Comparison of ENCODE assay signal across 8 cellular contexts in the genomic region with DNA sequence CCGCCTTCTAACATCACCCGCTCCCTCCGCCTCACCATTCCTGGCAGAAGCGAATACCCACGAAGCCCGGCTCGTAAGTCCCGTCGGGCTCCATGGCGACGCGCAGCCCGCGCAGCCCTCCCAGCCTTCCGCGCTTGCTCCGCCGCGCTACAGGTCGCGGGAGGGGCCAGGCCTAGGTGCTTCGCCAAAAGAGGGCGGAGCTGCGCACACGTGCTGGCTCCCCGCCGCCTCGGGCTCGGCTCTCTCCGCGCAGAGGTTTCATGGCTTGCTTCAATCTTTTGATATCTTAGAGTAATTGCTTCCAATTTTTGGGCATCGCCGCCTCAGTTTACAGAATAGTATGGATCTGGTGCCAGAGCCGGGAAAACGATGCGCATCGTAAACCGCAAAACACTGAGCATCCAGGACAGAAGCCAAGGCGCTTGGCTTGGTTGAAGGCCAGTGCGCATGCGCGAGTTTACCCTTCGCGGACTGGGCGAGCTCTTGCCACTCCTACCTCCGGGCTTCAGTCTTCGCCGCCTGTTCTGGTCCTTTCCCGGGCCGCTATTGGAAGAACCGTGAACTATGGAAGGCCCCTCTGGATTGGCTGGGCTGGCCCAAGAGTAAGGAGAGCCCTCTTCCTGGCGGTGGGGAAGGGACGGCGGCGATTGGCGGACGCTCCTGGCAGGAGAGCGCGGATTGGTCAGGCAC.
A peak's percentile ranks its signal among the peaks of the same experiment; 100 is the strongest.
DNase-seq lines count a peak whose midpoint lies in the region; ATAC-seq lines count a peak whose summit lies in the region.

Gene POLR2I (minus strand): TSS at position 113 of the 690 bp plus-strand sequence. CDS start 19 bp downstream, at position 94.

- H3K36me3 ChIP-seq in BLaER1 treated with 17β-estradiol and CSF1 and Interleukin-3, amounts not matched to agents 10 nM and 100 nM: peaks cover 48 to 73% (median 69%) of the 10 kb centered on the region in 11 experiments

- peak within 1 kb of the TSS; percentile 65 to 86 (median 79) for H3K27ac ChIP-seq in BLaER1 treated with 17β-estradiol and CSF1 and Interleukin-3, amounts not matched to agents 10 nM and 100 nM

- no peaks in the 10 kb centered on the region for H3K27me3 ChIP-seq in BLaER1 treated with 17β-estradiol and CSF1 and Interleukin-3, amounts not matched to agents 10 nM and 100 nM

- peak within 1 kb of the TSS; percentile 89 to 100 (median 98) for H3K4me2 ChIP-seq in BLaER1 treated with 17β-estradiol and CSF1 and Interleukin-3, amounts not matched to agents 10 nM and 100 nM

- no peaks in the 10 kb centered on the region for H3K9me3 ChIP-seq in BLaER1 treated with 17β-estradiol and CSF1 and Interleukin-3, amounts not matched to agents 10 nM and 100 nM (replicated peaks in 1 of 11)

- peak within 1 kb of the TSS; percentile 82 to 92 (median 87) for H3K9ac ChIP-seq in BLaER1 treated with 17β-estradiol and CSF1 and Interleukin-3, amounts not matched to agents 10 nM and 100 nM

- peak within 1 kb of the TSS; percentile 81 to 95 (median 86) for H3K4me3 ChIP-seq in BLaER1 treated with 17β-estradiol and CSF1 and Interleukin-3, amounts not matched to agents 10 nM and 100 nM

- H3K4me1 ChIP-seq in BLaER1 treated with 17β-estradiol and CSF1 and Interleukin-3, amounts not matched to agents 10 nM and 100 nM: peaks cover 37 to 54% (median 44%) of the 10 kb centered on the region in 10 experiments

- ATAC-seq in GM19351 (IDR thresholded peaks at IDR 0.05; ENCODE audit: unreplicated experiment) (peak; percentile 85), HG03521 (IDR thresholded peaks at IDR 0.05; ENCODE audit: unreplicated experiment) (peak; percentile 81)

- H4K20me1 ChIP-seq in BLaER1 treated with 17β-estradiol and CSF1 and Interleukin-3, amounts not matched to agents 10 nM and 100 nM: peaks cover 0 to 62% (median 27%) of the 10 kb centered on the region in 11 experiments; a peak in 15 of 22 replicates

- peak; percentile 100 for DNase-seq in NCI-H748 (lab: John Stamatoyannopoulos, UW; ENCODE audit: unreplicated experiment)
- peak; percentile 97 for DNase-seq in activated CD4-positive, alpha-beta T cell treated with anti-CD3 and anti-CD28 coated beads, Interleukin-2, amount 50 U/mL, for 1 hour
- DNase-seq in cortex of kidney (lab: John Stamatoyannopoulos, UW): peak; percentile 71
- peak; percentile 100 for DNase-seq in left kidney (ENCODE audit: low read depth, low spot score)
- DNase-seq in stimulated activated CD4-positive, alpha-beta T cell treated with anti-CD3 and anti-CD28 coated beads, Interleukin-2, amount 100 ng/mL, for 24 hours: peak; percentile 97 to 98

Comparison
In these comparisons a context has a peak if more than half of its experiments do, and no peak if none do; other contexts are left out.
1. Peak in every context shown above with its lines: DNase-seq, ATAC-seq, H3K4me3 ChIP-seq and H3K27ac ChIP-seq.